ENCODE assay signal across 9 cellular contexts in genomic region chr17:17741346-17742023, GRCh38.
DNase-seq lines count a peak whose midpoint lies in the region; ATAC-seq, FAIRE-seq and TF ChIP-seq lines count a peak whose summit lies in the region.
"Had no signal": no experiment of that assay in that cellular context is flagged by ENCODE, and none has a peak within 500 bp of the region (broad histone marks: within the 10 kb centered on the region; RNA-seq: fewer than 3 reads in every experiment).

No MANE protein-coding gene starts in this region.

- H3K36me3 Mint-ChIP-seq in activated naive CD4-positive, alpha-beta T cell treated with anti-CD3 and anti-CD28 coated beads, Interleukin-2, amount 10 ng/mL, durations not matched to agents 7 days and 5 days, result peaks cover under 1% of the 10 kb centered on the region

- no peaks in the 10 kb centered on the region for H4K20me1 ChIP-seq in mammary epithelial cell (ENCODE audit: insufficient read depth, low read length)
- H4K20me1 ChIP-seq in keratinocyte (ENCODE audit: control insufficient read depth, extremely low read depth, insufficient read depth, low read length), result no peaks in the 10 kb centered on the region

- H3K9me1 ChIP-seq in keratinocyte (ENCODE audit: control insufficient read depth, extremely low read depth, insufficient read depth, low read length), result peaks cover 6% of the 10 kb centered on the region

- peak; percentile 41 for DNase-seq in NCI-H1694 (lab: John Stamatoyannopoulos, UW)
- peak; percentile 44 for DNase-seq in mammary epithelial cell
- DNase-seq in keratinocyte (ENCODE audit: low read depth, low spot score), result no peak
- peak in 47 of 49 donors; percentile 28 to 91 (median 81) for DNase-seq in substantia nigra (lab: John Stamatoyannopoulos, UW)
- DNase-seq in ACHN, result no peak
- no peak for DNase-seq in activated naive CD4-positive, alpha-beta T cell treated with anti-CD3 and anti-CD28 coated beads, Interleukin-2, amount 10 ng/mL, durations not matched to agents 7 days and 5 days

- H2AFZ ChIP-seq in mammary epithelial cell (ENCODE audit: low read depth, low read length) (peak overlapping the region; percentile 51), keratinocyte (ENCODE audit: control insufficient read depth, low read length) (no peak overlapping the region)

- H3K36me3 ChIP-seq in mammary epithelial cell (ENCODE audit: insufficient read depth, low read length) (no peaks in the 10 kb centered on the region), keratinocyte (ENCODE audit: control insufficient read depth in 2 of 2, extremely low read depth in 1 of 2, insufficient read depth in 2 of 2, low read length in 2 of 2) (peaks cover 0 to 4% of the 10 kb centered on the region in 2 experiments)

- H3K4me1 ChIP-seq in mammary epithelial cell (ENCODE audit: insufficient read depth, low read length), result peaks cover 52% of the 10 kb centered on the region
- H3K4me1 ChIP-seq in keratinocyte (ENCODE audit: control insufficient read depth, extremely low read depth, insufficient read depth, low read length), result peaks cover 46% of the 10 kb centered on the region

- H3K4me3 ChIP-seq in mammary epithelial cell (replicated peaks in 1 of 3; ENCODE audit: insufficient read depth in 1 of 3, low read depth in 2 of 3, low read length in 3 of 3) (peak overlapping the region in 1 of 3 experiments; percentile 6), keratinocyte (ENCODE audit: control insufficient read depth in 2 of 3, extremely low read depth in 1 of 3, insufficient read depth in 2 of 3, low read depth in 1 of 3, low read length in 3 of 3) (no peak overlapping the region)
- H3K4me3 ChIP-seq: K562 had no signal

- no peak overlapping the region for H3K4me3 Mint-ChIP-seq in activated naive CD4-positive, alpha-beta T cell treated with anti-CD3 and anti-CD28 coated beads, Interleukin-2, amount 10 ng/mL, durations not matched to agents 7 days and 5 days

- H3K27me3 ChIP-seq in mammary epithelial cell (ENCODE audit: insufficient read depth, low read length) (no peaks in the 10 kb centered on the region), keratinocyte (ENCODE audit: control insufficient read depth, extremely low read depth, insufficient read depth, low read length) (no peaks in the 10 kb centered on the region)

- H3K27ac ChIP-seq in mammary epithelial cell (ENCODE audit: insufficient read depth, low read depth, low read length) (peak overlapping the region; percentile 82), keratinocyte (ENCODE audit: control insufficient read depth, insufficient read depth, low read length) (peak overlapping the region; percentile 10), substantia nigra (ENCODE audit: low read depth, low read length, poor library complexity, severe bottlenecking) (peak overlapping the region; percentile 99)

- in situ Hi-C loops in mammary epithelial cell (cut with MboI; ENCODE audit: low sequenced_read_pairs in 2 of 2) (no loop called here), ACHN (cut with HindIII; ENCODE audit: low pct_ligation_motif_present, low pct_unique_long_range_greater_than_20kb, low sequenced_read_pairs) (no loop called here)

- peaks cover 6% of the 10 kb centered on the region for H3K27me3 Mint-ChIP-seq in activated naive CD4-positive, alpha-beta T cell treated with anti-CD3 and anti-CD28 coated beads, Interleukin-2, amount 10 ng/mL, durations not matched to agents 7 days and 5 days

- WGBS in mammary epithelial cell (ENCODE audit: low coverage, missing lambda C conversion rate), result 18% methylated on average over 15 of the region's 19 CpGs

- no peaks in the 10 kb centered on the region for H3K9me3 ChIP-seq in mammary epithelial cell (replicated peaks; ENCODE audit: insufficient read depth, low read length)
- no peaks in the 10 kb centered on the region for H3K9me3 ChIP-seq in keratinocyte (ENCODE audit: control insufficient read depth, low read depth, low read length)

- H3K9me3 Mint-ChIP-seq in activated naive CD4-positive, alpha-beta T cell treated with anti-CD3 and anti-CD28 coated beads, Interleukin-2, amount 10 ng/mL, durations not matched to agents 7 days and 5 days, result no peaks in the 10 kb centered on the region

- CTCF ChIA-PET in mammary epithelial cell (lab: Charles Lee; ENCODE audit: low non-redundant PET), result no interaction called here
- CTCF ChIA-PET in activated naive CD4-positive, alpha-beta T cell treated with anti-CD3 and anti-CD28 coated beads, Interleukin-2, amount 10 ng/mL, durations not matched to agents 7 days and 5 days (lab: Charles Lee), result interaction anchor here (0.9 to 1.0 kb wide), 2 partner anchors 61 to 70 kb away, joined by 3 to 4 read pairs; no protein-coding TSS in a partner anchor

- H3K79me2 ChIP-seq in mammary epithelial cell (ENCODE audit: insufficient read depth, low read length) (peaks cover 94% of the 10 kb centered on the region), keratinocyte (ENCODE audit: control insufficient read depth, insufficient read depth, low read length) (peaks cover 81% of the 10 kb centered on the region)

- no TSS peak for BruUV-seq in mammary epithelial cell (replicated peaks; lab: Mats Ljungman, UMichigan)

- TF ChIP-seq CTCF in mammary epithelial cell (conservative IDR thresholded peaks at IDR 0.05 in 1 of 2, IDR thresholded peaks at IDR 0.05 in 1 of 2; ENCODE audit: extremely low read depth in 1 of 2, insufficient read depth in 1 of 2, low read depth in 1 of 2, low read length in 2 of 2), result peak in 1 of 2 donors; percentile 29
- peak in 1 of 3 experiments; percentile 15 for TF ChIP-seq CTCF in keratinocyte (optimal IDR thresholded peaks at IDR 0.05 in 1 of 3, IDR thresholded peaks at IDR 0.05 in 1 of 3, conservative IDR thresholded peaks at IDR 0.05 in 1 of 3; ENCODE audit: extremely low read depth in 1 of 3, insufficient read depth in 2 of 3, low read length in 3 of 3)

- peaks cover 27% of the 10 kb centered on the region for H3K4me1 Mint-ChIP-seq in activated naive CD4-positive, alpha-beta T cell treated with anti-CD3 and anti-CD28 coated beads, Interleukin-2, amount 10 ng/mL, durations not matched to agents 7 days and 5 days

- no peak for ATAC-seq in GM21825 (IDR thresholded peaks at IDR 0.05; ENCODE audit: unreplicated experiment)
- ATAC-seq: K562 had no signal

- dilution Hi-C loops in mammary epithelial cell (cut with HindIII; ENCODE audit: low sequenced_read_pairs), result no loop called here
- dilution Hi-C loops in keratinocyte (cut with MboI; ENCODE audit: extremely low pct_ligation_motif_present, low sequenced_read_pairs), result no loop called here

- H3K27ac Mint-ChIP-seq in activated naive CD4-positive, alpha-beta T cell treated with anti-CD3 and anti-CD28 coated beads, Interleukin-2, amount 10 ng/mL, durations not matched to agents 7 days and 5 days, result no peak overlapping the region

- peak; percentile 23 for FAIRE-seq in keratinocyte (lab: Jason Lieb, UNC)
- FAIRE-seq: K562, TTC549 had no signal

- H3K4me2 ChIP-seq in mammary epithelial cell (ENCODE audit: insufficient read depth, low read depth, low read length) (peak overlapping the region; percentile 67), keratinocyte (ENCODE audit: control insufficient read depth, extremely low read depth, insufficient read depth, low read depth, low read length) (peak overlapping the region; percentile 54)

- H3K9ac ChIP-seq in mammary epithelial cell (ENCODE audit: insufficient read depth, low read length) (peak overlapping the region; percentile 60), keratinocyte (ENCODE audit: control insufficient read depth, extremely low read depth, insufficient read depth, low read length) (peak overlapping the region; percentile 50)

- intact Hi-C loops in mammary epithelial cell (cut with micrococcal nuclease), result loop anchor here (2.0 kb wide), 1 partner anchor 57 kb away; no protein-coding TSS in a partner anchor

Comparison
In these comparisons a context has a peak if more than half of its experiments do, and no peak if none do; other contexts are left out.
1. DNase-seq: peak in NCI-H1694 (single experiment), mammary epithelial cell (single experiment) and substantia nigra (47 of 49); none in keratinocyte (single experiment), ACHN (single experiment) and activated naive CD4-positive, alpha-beta T cell treated with anti-CD3 and anti-CD28 coated beads, Interleukin-2, amount 10 ng/mL, durations not matched to agents 7 days and 5 days (single experiment).
2. H3K27ac ChIP-seq: peak in every context shown above with its lines; median percentile 99 in substantia nigra; 82 in mammary epithelial cell; 10 in keratinocyte.